Comparison of ENCODE assay signal across 8 cellular contexts in genomic region chr19:49580264-49581006, GRCh38. TPM values are rescaled to one million over a fixed set of nuclear protein-coding genes. Genes with fewer than 3 reads are reported as not detected.
DNase-seq lines count a peak whose midpoint lies in the region; ATAC-seq, FAIRE-seq and TF ChIP-seq lines count a peak whose summit lies in the region.

A gene with protein sequence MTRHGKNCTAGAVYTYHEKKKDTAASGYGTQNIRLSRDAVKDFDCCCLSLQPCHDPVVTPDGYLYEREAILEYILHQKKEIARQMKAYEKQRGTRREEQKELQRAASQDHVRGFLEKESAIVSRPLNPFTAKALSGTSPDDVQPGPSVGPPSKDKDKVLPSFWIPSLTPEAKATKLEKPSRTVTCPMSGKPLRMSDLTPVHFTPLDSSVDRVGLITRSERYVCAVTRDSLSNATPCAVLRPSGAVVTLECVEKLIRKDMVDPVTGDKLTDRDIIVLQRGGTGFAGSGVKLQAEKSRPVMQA (minus strand): TSS chr19:49580556. CDS start chr19:49560691, 19,865 bp downstream.

- peaks cover 9% of the 10 kb centered on the region for H3K36me3 ChIP-seq in WERI-Rb-1
- H3K36me3 ChIP-seq in breast epithelium: no peaks in the 10 kb centered on the region
- no peaks in the 10 kb centered on the region for H3K36me3 ChIP-seq in small intestine (ENCODE audit: control insufficient read depth in 2 of 2, insufficient read depth in 2 of 2, low read length in 2 of 2)

- H3K4me3 ChIP-seq in WERI-Rb-1 (ENCODE audit: low read depth, low read length) (peak within 1 kb of the TSS; percentile 93), breast epithelium (peak within 1 kb of the TSS; percentile 54 to 73 (median 67)), small intestine (ENCODE audit: low read depth in 1 of 2, low read length in 2 of 2) (peak within 1 kb of the TSS; percentile 71 to 87)

- H3K27ac ChIP-seq in WERI-Rb-1 (peak within 1 kb of the TSS; percentile 72), breast epithelium (peak within 1 kb of the TSS; percentile 76 to 77), small intestine (ENCODE audit: low read depth in 1 of 2, low read length in 1 of 2) (peak within 1 kb of the TSS; percentile 45 to 84)

- intact Hi-C loops in breast epithelium (cut with DNase I; ENCODE audit: low total_unique reads): no loop called here

- WGBS in small intestine, 3 donors: 1 to 2% (median 2%) methylated on average over 31 of the region's 31 CpGs

- no peaks in the 10 kb centered on the region for H3K27me3 ChIP-seq in WERI-Rb-1 (ENCODE audit: insufficient read depth, low read depth, severe bottlenecking)
- H3K27me3 ChIP-seq in breast epithelium: no peaks in the 10 kb centered on the region
- H3K27me3 ChIP-seq in small intestine (ENCODE audit: control insufficient read depth in 2 of 2, insufficient read depth in 2 of 2, low read length in 2 of 2): no peaks in the 10 kb centered on the region

- H3K9me3 ChIP-seq in WERI-Rb-1 (ENCODE audit: severe bottlenecking): no peaks in the 10 kb centered on the region
- no peaks in the 10 kb centered on the region for H3K9me3 ChIP-seq in breast epithelium
- H3K9me3 ChIP-seq in small intestine (ENCODE audit: control insufficient read depth, low read depth): no peaks in the 10 kb centered on the region

- H3K4me1 ChIP-seq in breast epithelium: no peaks in the 10 kb centered on the region
- H3K4me1 ChIP-seq in small intestine (ENCODE audit: control insufficient read depth in 2 of 2, insufficient read depth in 1 of 2, low read depth in 1 of 2, low read length in 1 of 2): peaks cover 0 to 6% of the 10 kb centered on the region in 2 donors

- FAIRE-seq in A204.1 (lab: Jason Lieb, UNC): peak; percentile 80
- FAIRE-seq in small intestine (lab: Jason Lieb, UNC): no peak

- DNase-seq in NCI-H2227 treated with DMSO at 0.1 percent for 48 hours (lab: John Stamatoyannopoulos, UW) (peak; percentile 92), WERI-Rb-1 (peak; percentile 96), breast epithelium (ENCODE audit: low spot score in 2 of 2) (peak; percentile 95 to 97), iPS-NIHi11 (ENCODE audit: low spot score) (peak; percentile 90), small intestine (peak; percentile 98)

- peak; percentile 90 for ATAC-seq in GM18867 (IDR thresholded peaks at IDR 0.05; ENCODE audit: unreplicated experiment)
- peak; percentile 78 for ATAC-seq in HG03103 (IDR thresholded peaks at IDR 0.05; ENCODE audit: low read depth, unreplicated experiment)

- TF ChIP-seq CTCF in WERI-Rb-1 (IDR thresholded peaks at IDR 0.05; ENCODE audit: low read depth, low read length): no peak
- TF ChIP-seq CTCF in breast epithelium (IDR thresholded peaks at IDR 0.05): no peak

- peak; percentile 79 for TF ChIP-seq POLR2A in breast epithelium (IDR thresholded peaks at IDR 0.05)

RNA-seq across cellular contexts. Expression of the gene that starts here (rescaled TPM):
- 10 to 100 TPM; 54.7 to 60.0 (median 57.4) TPM for total RNA-seq in breast epithelium
- polyA plus RNA-seq in small intestine: 100 to 1,000 TPM; 102 to 181 (median 167) TPM

Comparison
In these comparisons a context has a peak if more than half of its experiments do, and no peak if none do; other contexts are left out.
1. Peak in every context shown above with its lines: DNase-seq, ATAC-seq, H3K4me3 ChIP-seq and H3K27ac ChIP-seq.